ENCODE assay signal across 21 cellular contexts in genomic region chr1:169959696-169960095, GRCh38.
"Had no signal": no experiment of that assay in that cellular context is flagged by ENCODE, and none has a peak within 500 bp of the region (broad histone marks: within the 10 kb centered on the region; RNA-seq: fewer than 3 reads in every experiment).

No MANE protein-coding gene starts in this region.

- H3K4me1 ChIP-seq: SJSA1 had no signal

- H3K27ac ChIP-seq: SJSA1, SK-N-MC had no signal

- ATAC-seq: HepG2 had no signal

- H3K9me3 ChIP-seq: MG63, SJSA1 had no signal

- H3K36me3 ChIP-seq: MG63, SJSA1 had no signal

- DNase-seq: IMR-90, Karpas-422, KG1, MG63, NCI-H1092, NCI-H1105 treated with DMSO at 0.1 percent for 48 hours, NCI-H1417 treated with DMSO at 0.1 percent for 48 hours, NCI-H146, NCI-H1694 treated with DMSO at 0.1 percent for 48 hours, NCI-H1930, NCI-H2081, NCI-H2107, NCI-H2227 treated with DMSO at 0.1 percent for 48 hours, NCI-H526 treated with DMSO at 0.1 percent for 48 hours, NCI-H748 treated with DMSO at 0.1 percent for 48 hours, Right ventricle myocardium superior, RPMI8226, SIG-M5 had no signal

- FAIRE-seq: HepG2 had no signal

- H3K27me3 ChIP-seq: MG63, SJSA1 had no signal

- H3K4me3 ChIP-seq: MG63, SJSA1, SK-N-MC had no signal
